ENCODE assay signal across 1 cellular context in the genomic region with DNA sequence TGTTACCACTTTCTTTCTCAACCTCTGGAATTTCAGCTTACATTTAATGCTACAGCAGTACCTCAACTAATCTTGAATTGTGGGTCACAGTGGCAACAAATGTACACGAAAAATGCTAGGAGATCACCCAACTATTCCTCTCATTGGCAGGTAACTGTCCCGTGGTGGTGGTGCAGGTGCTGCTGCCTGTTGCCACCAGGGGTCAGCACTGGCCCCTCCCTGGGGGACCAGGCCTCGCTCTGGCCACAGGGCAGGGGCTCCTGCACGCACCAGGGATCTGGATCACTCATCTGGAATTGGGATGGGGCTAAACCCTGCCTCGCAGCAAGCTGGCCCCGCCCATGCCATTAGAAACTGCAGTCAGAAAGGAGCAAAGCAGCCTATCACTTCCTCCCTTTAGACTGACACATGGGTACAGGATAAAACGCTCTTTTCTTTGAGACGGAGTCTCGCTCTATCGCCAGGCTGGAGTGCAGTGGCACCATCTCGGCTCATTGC.
TF ChIP-seq lines count a peak whose summit lies in the region.

No MANE protein-coding gene starts in this region.

TF ChIP-seq in GM12878, 131 proteins besides CTCF, POLR2A, EP300 and RAD21:
- TF ChIP-seq, protein P1, sequence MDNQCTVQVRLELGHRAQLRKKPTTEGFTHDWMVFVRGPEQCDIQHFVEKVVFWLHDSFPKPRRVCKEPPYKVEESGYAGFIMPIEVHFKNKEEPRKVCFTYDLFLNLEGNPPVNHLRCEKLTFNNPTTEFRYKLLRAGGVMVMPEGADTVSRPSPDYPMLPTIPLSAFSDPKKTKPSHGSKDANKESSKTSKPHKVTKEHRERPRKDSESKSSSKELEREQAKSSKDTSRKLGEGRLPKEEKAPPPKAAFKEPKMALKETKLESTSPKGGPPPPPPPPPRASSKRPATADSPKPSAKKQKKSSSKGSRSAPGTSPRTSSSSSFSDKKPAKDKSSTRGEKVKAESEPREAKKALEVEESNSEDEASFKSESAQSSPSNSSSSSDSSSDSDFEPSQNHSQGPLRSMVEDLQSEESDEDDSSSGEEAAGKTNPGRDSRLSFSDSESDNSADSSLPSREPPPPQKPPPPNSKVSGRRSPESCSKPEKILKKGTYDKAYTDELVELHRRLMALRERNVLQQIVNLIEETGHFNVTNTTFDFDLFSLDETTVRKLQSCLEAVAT (IDR thresholded peaks at IDR 0.05) = 0 out of 2 replicates have a peak, but pooled peaks have one; percentile 38
- TF ChIP-seq, protein P2, sequence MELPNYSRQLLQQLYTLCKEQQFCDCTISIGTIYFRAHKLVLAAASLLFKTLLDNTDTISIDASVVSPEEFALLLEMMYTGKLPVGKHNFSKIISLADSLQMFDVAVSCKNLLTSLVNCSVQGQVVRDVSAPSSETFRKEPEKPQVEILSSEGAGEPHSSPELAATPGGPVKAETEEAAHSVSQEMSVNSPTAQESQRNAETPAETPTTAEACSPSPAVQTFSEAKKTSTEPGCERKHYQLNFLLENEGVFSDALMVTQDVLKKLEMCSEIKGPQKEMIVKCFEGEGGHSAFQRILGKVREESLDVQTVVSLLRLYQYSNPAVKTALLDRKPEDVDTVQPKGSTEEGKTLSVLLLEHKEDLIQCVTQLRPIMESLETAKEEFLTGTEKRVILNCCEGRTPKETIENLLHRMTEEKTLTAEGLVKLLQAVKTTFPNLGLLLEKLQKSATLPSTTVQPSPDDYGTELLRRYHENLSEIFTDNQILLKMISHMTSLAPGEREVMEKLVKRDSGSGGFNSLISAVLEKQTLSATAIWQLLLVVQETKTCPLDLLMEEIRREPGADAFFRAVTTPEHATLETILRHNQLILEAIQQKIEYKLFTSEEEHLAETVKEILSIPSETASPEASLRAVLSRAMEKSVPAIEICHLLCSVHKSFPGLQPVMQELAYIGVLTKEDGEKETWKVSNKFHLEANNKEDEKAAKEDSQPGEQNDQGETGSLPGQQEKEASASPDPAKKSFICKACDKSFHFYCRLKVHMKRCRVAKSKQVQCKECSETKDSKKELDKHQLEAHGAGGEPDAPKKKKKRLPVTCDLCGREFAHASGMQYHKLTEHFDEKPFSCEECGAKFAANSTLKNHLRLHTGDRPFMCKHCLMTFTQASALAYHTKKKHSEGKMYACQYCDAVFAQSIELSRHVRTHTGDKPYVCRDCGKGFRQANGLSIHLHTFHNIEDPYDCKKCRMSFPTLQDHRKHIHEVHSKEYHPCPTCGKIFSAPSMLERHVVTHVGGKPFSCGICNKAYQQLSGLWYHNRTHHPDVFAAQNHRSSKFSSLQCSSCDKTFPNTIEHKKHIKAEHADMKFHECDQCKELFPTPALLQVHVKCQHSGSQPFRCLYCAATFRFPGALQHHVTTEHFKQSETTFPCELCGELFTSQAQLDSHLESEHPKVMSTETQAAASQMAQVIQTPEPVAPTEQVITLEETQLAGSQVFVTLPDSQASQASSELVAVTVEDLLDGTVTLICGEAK (IDR thresholded peaks at IDR 0.05; ENCODE audit: borderline replicate concordance) = no peak
- TF ChIP-seq BHLHE40 (IDR thresholded peaks at IDR 0.05; ENCODE audit: borderline replicate concordance in 1 of 2, low read depth in 2 of 2, low read length in 1 of 2) (0 out of 4 replicates have a peak, but pooled peaks of 1 of the 2 experiments have one; percentile 28), YY1 (IDR thresholded peaks at IDR 0.05; ENCODE audit: low read depth, low read length) (peak; percentile 62), POU2F2 (IDR thresholded peaks at IDR 0.05; ENCODE audit: borderline replicate concordance, low read depth, low read length) (no peak), RUNX3 (IDR thresholded peaks at IDR 0.05; ENCODE audit: low read length) (peak; percentile 19; the same call in 1 of the 2 replicates), HDAC6 (IDR thresholded peaks at IDR 0.05; ENCODE audit: unreplicated experiment) (no peak), RAD51 (IDR thresholded peaks at IDR 0.05) (0 out of 2 replicates have a peak, but pooled peaks have one; percentile 34), IKZF1 (conservative IDR thresholded peaks at IDR 0.05) (0 out of 2 replicates have a peak, but pooled peaks have one; percentile 38), MEF2B (IDR thresholded peaks at IDR 0.05; ENCODE audit: partially characterized antibody, poor library complexity, severe bottlenecking) (peak; percentile 85), SMC3 (IDR thresholded peaks at IDR 0.05; ENCODE audit: borderline replicate concordance, low read length) (peak; percentile 78)
- TF ChIP-seq, protein P3, sequence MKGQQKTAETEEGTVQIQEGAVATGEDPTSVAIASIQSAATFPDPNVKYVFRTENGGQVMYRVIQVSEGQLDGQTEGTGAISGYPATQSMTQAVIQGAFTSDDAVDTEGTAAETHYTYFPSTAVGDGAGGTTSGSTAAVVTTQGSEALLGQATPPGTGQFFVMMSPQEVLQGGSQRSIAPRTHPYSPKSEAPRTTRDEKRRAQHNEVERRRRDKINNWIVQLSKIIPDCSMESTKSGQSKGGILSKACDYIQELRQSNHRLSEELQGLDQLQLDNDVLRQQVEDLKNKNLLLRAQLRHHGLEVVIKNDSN (IDR thresholded peaks at IDR 0.05; ENCODE audit: borderline replicate concordance, extremely low read length, insufficient read depth, low read depth, low read length) = peak; percentile 27
